ENCODE assay signal across 32 cellular contexts in the genomic region with DNA sequence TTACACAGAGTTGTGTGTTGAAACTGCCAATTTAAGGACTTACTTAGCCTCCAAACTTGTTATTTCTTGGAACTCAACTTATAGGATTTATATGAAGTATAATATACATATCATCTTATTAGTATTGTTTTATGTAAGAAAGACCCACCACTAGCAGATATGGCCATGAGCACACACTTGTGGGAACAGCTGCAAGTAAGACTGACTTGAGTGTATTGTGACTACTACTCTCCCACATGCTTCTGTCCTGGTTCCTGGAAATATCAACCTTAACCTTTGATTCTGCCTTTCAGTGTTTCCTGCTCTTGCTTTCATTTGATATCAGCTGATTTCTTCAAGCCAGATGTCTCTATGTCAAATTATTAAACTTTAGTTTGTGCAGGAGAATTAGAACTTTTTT.
"Had no signal": no experiment of that assay in that cellular context is flagged by ENCODE, and none has a peak within 500 bp of the region (broad histone marks: within the 10 kb centered on the region; RNA-seq: fewer than 3 reads in every experiment).

No MANE protein-coding gene starts in this region.

- H3K4me2 ChIP-seq: neural progenitor cell, smooth muscle cell had no signal

- H3K36me3 Mint-ChIP-seq: stimulated activated memory B cell treated with anti-CD40 and anti-IgM and Interleukin-4, amounts not matched to agents 10 μg/mL and 1 μg/mL and 100 μg/mL, for 72 hours had no signal

- DNase-seq: natural killer cell; occipital lobe; ovary; posterior cingulate gyrus; psoas muscle; right cardiac atrium; right lobe of liver; sigmoid colon; spleen; stimulated activated CD4-positive, alpha-beta T cell treated with anti-CD3 and anti-CD28 coated beads, Interleukin-12 subunit alpha, Interleukin-12 subunit beta, amount 100 ng/mL, for 4 hours; stimulated activated CD4-positive, alpha-beta T cell treated with anti-CD3 and anti-CD28 coated beads, Interleukin-1b, Interleukin-23, amount 100 ng/mL, for 48 hours; stimulated activated CD4-positive, alpha-beta T cell treated with anti-CD3 and anti-CD28 coated beads, Interleukin-4, amount 100 ng/mL, for 1 hour; stimulated activated CD4-positive, alpha-beta T cell treated with anti-CD3 and anti-CD28 coated beads, Interleukin-4, amount 100 ng/mL, for 4 hours; stimulated activated CD8-positive, alpha-beta memory T cell treated with anti-CD3 and anti-CD28 coated beads, Interleukin-4, amount 100 ng/mL, for 48 hours; stimulated activated naive CD4-positive, alpha-beta T cell; stimulated activated naive CD8-positive, alpha-beta T cell treated with anti-CD3 and anti-CD28 coated beads, Interleukin-15, amount 100 ng/mL, for 72 hours; stimulated activated naive CD8-positive, alpha-beta T cell treated with anti-CD3 and anti-CD28 coated beads, Interleukin-15, Interleukin-2, amounts not matched to agents 100 U/mL and 50 U/mL, for 24 hours; substantia nigra; testis; tibial artery; transverse colon; upper lobe of right lung; uterus had no signal

- H3K79me2 ChIP-seq: parathyroid adenoma had no signal

- H3K36me3 ChIP-seq: ovary, right lobe of liver, sigmoid colon, spleen, suprapubic skin, tibial artery, upper lobe of right lung, uterus had no signal

- H3K4me1 ChIP-seq: neural progenitor cell, parathyroid adenoma, psoas muscle, sigmoid colon, spleen, suprapubic skin, testis, tibial artery, transverse colon, upper lobe of right lung, uterus had no signal

- H3K27ac ChIP-seq: neural progenitor cell, ovary, parathyroid adenoma, psoas muscle, right lobe of liver, sigmoid colon, skin epidermis, spleen, suprapubic skin, testis, tibial artery, transverse colon, upper lobe of right lung, uterus had no signal

- H3K4me3 Mint-ChIP-seq: natural killer cell; nephron; neural progenitor cell; stimulated activated memory B cell treated with anti-CD40 and anti-IgM and Interleukin-4, amounts not matched to agents 10 μg/mL and 1 μg/mL and 100 μg/mL, for 72 hours; stimulated activated naive CD8-positive, alpha-beta T cell treated with anti-CD3 and anti-CD28 coated beads, Interleukin-15, amount 100 ng/mL, for 72 hours; type B pancreatic cell had no signal

- H3K9me3 ChIP-seq: ovary, right lobe of liver, suprapubic skin, testis had no signal

- H3K27ac Mint-ChIP-seq: natural killer cell; nephron; neural progenitor cell; progenitor cell of endocrine pancreas; stimulated activated memory B cell treated with anti-CD40 and anti-IgM and Interleukin-4, amounts not matched to agents 10 μg/mL and 1 μg/mL and 100 μg/mL, for 72 hours; stimulated activated naive CD8-positive, alpha-beta T cell treated with anti-CD3 and anti-CD28 coated beads, Interleukin-15, amount 100 ng/mL, for 72 hours; type B pancreatic cell had no signal

- H3K9ac ChIP-seq: neural progenitor cell, parathyroid adenoma had no signal

- H3K4me1 Mint-ChIP-seq: natural killer cell; nephron; neural progenitor cell; stimulated activated memory B cell treated with anti-CD40 and anti-IgM and Interleukin-4, amounts not matched to agents 10 μg/mL and 1 μg/mL and 100 μg/mL, for 72 hours; stimulated activated naive CD8-positive, alpha-beta T cell treated with anti-CD3 and anti-CD28 coated beads, Interleukin-15, amount 100 ng/mL, for 72 hours had no signal

- H2AFZ ChIP-seq: neural progenitor cell, parathyroid adenoma had no signal

- ATAC-seq: natural killer cell; psoas muscle; right cardiac atrium; stimulated activated memory B cell treated with anti-CD40 and anti-IgM and Interleukin-4, amounts not matched to agents 10 μg/mL and 1 μg/mL and 100 μg/mL, for 72 hours; stimulated activated naive CD8-positive, alpha-beta T cell treated with anti-CD3 and anti-CD28 coated beads, Interleukin-15, amount 100 ng/mL, for 72 hours; stimulated activated naive CD8-positive, alpha-beta T cell treated with anti-CD3 and anti-CD28 coated beads, Interleukin-15, Interleukin-2, amounts not matched to agents 100 U/mL and 50 U/mL, for 24 hours; upper lobe of right lung had no signal

- H3K27me3 Mint-ChIP-seq: progenitor cell of endocrine pancreas; stimulated activated memory B cell treated with anti-CD40 and anti-IgM and Interleukin-4, amounts not matched to agents 10 μg/mL and 1 μg/mL and 100 μg/mL, for 72 hours; stimulated activated naive CD8-positive, alpha-beta T cell treated with anti-CD3 and anti-CD28 coated beads, Interleukin-15, amount 100 ng/mL, for 72 hours; type B pancreatic cell had no signal

- H3K4me3 ChIP-seq: neural progenitor cell, ovary, psoas muscle, right lobe of liver, sigmoid colon, skin epidermis, smooth muscle cell, spleen, suprapubic skin, testis, tibial artery, transverse colon, upper lobe of right lung, uterus had no signal

- H3K27me3 ChIP-seq: neural progenitor cell, ovary, right lobe of liver, sigmoid colon, spleen, suprapubic skin, testis, tibial artery, transverse colon, upper lobe of right lung, uterus had no signal
